8 cellular contexts compared by ENCODE assay signal in the genomic region with DNA sequence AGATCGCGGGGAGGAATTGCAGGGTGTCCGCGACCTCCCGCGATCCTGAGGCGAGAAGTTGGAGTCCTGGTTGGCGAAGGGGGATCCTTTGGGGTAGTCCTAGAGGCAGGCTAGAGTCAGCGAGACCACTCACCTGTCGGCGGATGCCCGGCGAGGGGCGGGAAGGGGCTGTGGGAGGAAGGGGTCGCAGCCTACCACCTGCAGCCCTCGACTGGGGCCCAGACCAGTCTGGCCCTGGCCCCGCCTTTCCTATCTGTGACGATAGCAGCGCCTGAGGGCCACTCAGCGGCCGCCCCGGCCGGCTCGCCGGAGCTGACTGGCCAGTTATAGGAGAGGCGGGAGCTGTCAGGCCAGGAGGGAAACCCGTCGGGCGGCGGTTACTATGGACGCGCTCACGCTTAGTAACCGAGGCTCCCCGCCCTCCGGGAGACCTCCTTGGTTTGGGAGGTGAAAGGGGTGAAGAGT. TPM values are rescaled to one million over a fixed set of nuclear protein-coding genes. Genes with fewer than 3 reads are reported as not detected.
A peak's percentile ranks its signal among the peaks of the same experiment; 100 is the strongest.
DNase-seq lines count a peak whose midpoint lies in the region; ATAC-seq, FAIRE-seq and TF ChIP-seq lines count a peak whose summit lies in the region.

A gene (minus strand): TSS at position 213 of the 465 bp plus-strand sequence. CDS start 10,012 bp downstream, outside the sequence.

- WGBS in A549 (ENCODE audit: missing lambda C conversion rate) = 3% methylated on average over 19 of the region's 36 CpGs
- WGBS in thyroid gland, 2 donors = 2% methylated on average over 16 to 21 of the region's 36 CpGs

- POLR2A ChIA-PET in A549 (lab: Yijun Ruan, JAX) (interaction anchor here (0.6 kb wide), 1 partner anchor 78 kb away, joined by 3 read pairs; no protein-coding TSS in a partner anchor), WTC11 (lab: Charles Lee) (interaction anchor here (0.8 kb wide), 1 partner anchor 9 kb away, joined by 3 read pairs; no protein-coding TSS in a partner anchor)

- TF ChIP-seq POLR2A in A549 (IDR thresholded peaks at IDR 0.05; ENCODE audit: low read length) = no peak
- peak in 1 of 2 donors; percentile 35 for TF ChIP-seq POLR2A in thyroid gland (IDR thresholded peaks at IDR 0.05)

- peaks cover 7% of the 10 kb centered on the region; the same call in 1 of the 2 replicates for H3K36me3 Mint-ChIP-seq in WTC11

- peak within 1 kb of the TSS; percentile 70; the same call in 1 of the 2 replicates for H3K27ac Mint-ChIP-seq in WTC11

- H3K4me1 ChIP-seq in A549 (peaks cover 10% of the 10 kb centered on the region), muscle layer of duodenum (ENCODE audit: control insufficient read depth in 1 of 2, insufficient read depth in 2 of 2, low read length in 2 of 2) (peaks cover 0 to 8% of the 10 kb centered on the region in 2 donors), thyroid gland (no peaks in the 10 kb centered on the region)

- FAIRE-seq in A549 (lab: Jason Lieb, UNC) = no peak

- peaks cover 5% of the 10 kb centered on the region for H3K4me1 Mint-ChIP-seq in WTC11

- DNase-seq in A549 (ENCODE audit: low read depth in 1 of 2, low spot score in 1 of 2) (peak; percentile 81 to 90), H4 (ENCODE audit: low spot score) (peak; percentile 23), WTC11 (ENCODE audit: low spot score) (peak; percentile 97), fibroblast of the aortic adventitia (ENCODE audit: low read depth) (peak; percentile 46), thyroid gland (peak; percentile 91), cortex of kidney (lab: John Stamatoyannopoulos, UW) (no peak)
- no peak for DNase-seq in stimulated activated naive CD4-positive, alpha-beta T cell treated with Interleukin-2 at 50 U/mL for 16 hours (lab: John Stamatoyannopoulos, UW)

- H3K9me3 ChIP-seq in A549 = no peaks in the 10 kb centered on the region
- no peaks in the 10 kb centered on the region for H3K9me3 ChIP-seq in muscle layer of duodenum (ENCODE audit: control insufficient read depth in 1 of 2, low read length in 2 of 2)
- no peaks in the 10 kb centered on the region for H3K9me3 ChIP-seq in thyroid gland

- TF ChIP-seq EP300 in A549 (IDR thresholded peaks at IDR 0.05) = no peak

- no peaks in the 10 kb centered on the region for H3K27me3 ChIP-seq in muscle layer of duodenum (ENCODE audit: low read depth, low read length)
- no peaks in the 10 kb centered on the region for H3K27me3 ChIP-seq in thyroid gland

- H3K27ac ChIP-seq in A549 = peak within 1 kb of the TSS in 1 of 2 experiments; percentile 51; a peak in 3 of 6 replicates
- no peak within 1 kb of the TSS for H3K27ac ChIP-seq in muscle layer of duodenum (ENCODE audit: low read length)
- H3K27ac ChIP-seq in thyroid gland = no peak within 1 kb of the TSS

- no peak for TF ChIP-seq RAD21 in A549 (conservative IDR thresholded peaks at IDR 0.05 in 1 of 2, IDR thresholded peaks at IDR 0.05 in 1 of 2)

- peak within 1 kb of the TSS; percentile 97 for H3K4me2 ChIP-seq in A549

- no peaks in the 10 kb centered on the region for H3K36me3 ChIP-seq in muscle layer of duodenum (ENCODE audit: control insufficient read depth in 1 of 2, insufficient read depth in 2 of 2, low read length in 2 of 2)
- H3K36me3 ChIP-seq in thyroid gland = no peaks in the 10 kb centered on the region

- H3K4me3 Mint-ChIP-seq in WTC11 = peak within 1 kb of the TSS; percentile 94

- peaks cover 53% of the 10 kb centered on the region for H3K27me3 Mint-ChIP-seq in WTC11 (ENCODE audit: low read depth)

- ATAC-seq in A549 = peak; percentile 100
- ATAC-seq in WTC11 = peak; percentile 99

- CTCF ChIA-PET in A549 (lab: Yijun Ruan, JAX) (interaction anchor here (0.7 to 2.5 kb wide), 4 partner anchors 9 to 186 kb away, joined by 3 to 11 read pairs (median 3); no protein-coding TSS in a partner anchor), WTC11 (lab: Charles Lee) (interaction anchor here (0.9 to 2.2 kb wide), 4 partner anchors 12 to 161 kb away, joined by 3 to 9 read pairs (median 6); no protein-coding TSS in a partner anchor)

- TF ChIP-seq CTCF in A549 (IDR thresholded peaks at IDR 0.05) (no peak), WTC11 (IDR thresholded peaks at IDR 0.05) (no peak), fibroblast of the aortic adventitia (IDR thresholded peaks at IDR 0.05; ENCODE audit: insufficient read depth, low read length) (no peak), thyroid gland (IDR thresholded peaks at IDR 0.05) (no peak)

- H3K9me3 Mint-ChIP-seq in WTC11 = peaks cover 9% of the 10 kb centered on the region

- intact Hi-C loops in thyroid gland (cut with DNase I) = no loop called here

- H3K4me3 ChIP-seq in A549 (peak within 1 kb of the TSS; percentile 52), fibroblast of the aortic adventitia (ENCODE audit: low read depth, low read length) (peak within 1 kb of the TSS; percentile 57), muscle layer of duodenum (ENCODE audit: low read depth in 1 of 2, low read length in 2 of 2) (peak within 1 kb of the TSS; percentile 70 to 71), thyroid gland (replicated peaks in 1 of 3) (peak within 1 kb of the TSS; percentile 6 to 84 (median 49))

TF ChIP-seq in A549, 52 proteins besides CTCF, POLR2A, EP300 and RAD21 (continues in another document):
- TF ChIP-seq MAFK (IDR thresholded peaks at IDR 0.05; ENCODE audit: partially characterized antibody) (peak; percentile 29), RNF2 (IDR thresholded peaks at IDR 0.05; ENCODE audit: borderline replicate concordance, low read depth) (0 out of 2 replicates have a peak, but pooled peaks have one; percentile 29), RFX5 (IDR thresholded peaks at IDR 0.05) (peak; percentile 77), FOSB (CRISPR knock-in tag; IDR thresholded peaks at IDR 0.05) (no peak), TFCP2L1 (CRISPR knock-in tag; IDR thresholded peaks at IDR 0.05) (no peak)
- TF ChIP-seq, protein P1, sequence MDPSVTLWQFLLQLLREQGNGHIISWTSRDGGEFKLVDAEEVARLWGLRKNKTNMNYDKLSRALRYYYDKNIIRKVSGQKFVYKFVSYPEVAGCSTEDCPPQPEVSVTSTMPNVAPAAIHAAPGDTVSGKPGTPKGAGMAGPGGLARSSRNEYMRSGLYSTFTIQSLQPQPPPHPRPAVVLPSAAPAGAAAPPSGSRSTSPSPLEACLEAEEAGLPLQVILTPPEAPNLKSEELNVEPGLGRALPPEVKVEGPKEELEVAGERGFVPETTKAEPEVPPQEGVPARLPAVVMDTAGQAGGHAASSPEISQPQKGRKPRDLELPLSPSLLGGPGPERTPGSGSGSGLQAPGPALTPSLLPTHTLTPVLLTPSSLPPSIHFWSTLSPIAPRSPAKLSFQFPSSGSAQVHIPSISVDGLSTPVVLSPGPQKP (IDR thresholded peaks at IDR 0.05; ENCODE audit: low read depth, low read length) = no peak
- TF ChIP-seq, protein P2, sequence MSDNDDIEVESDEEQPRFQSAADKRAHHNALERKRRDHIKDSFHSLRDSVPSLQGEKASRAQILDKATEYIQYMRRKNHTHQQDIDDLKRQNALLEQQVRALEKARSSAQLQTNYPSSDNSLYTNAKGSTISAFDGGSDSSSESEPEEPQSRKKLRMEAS (IDR thresholded peaks at IDR 0.05) = peak; percentile 81
- TF ChIP-seq, protein P3, sequence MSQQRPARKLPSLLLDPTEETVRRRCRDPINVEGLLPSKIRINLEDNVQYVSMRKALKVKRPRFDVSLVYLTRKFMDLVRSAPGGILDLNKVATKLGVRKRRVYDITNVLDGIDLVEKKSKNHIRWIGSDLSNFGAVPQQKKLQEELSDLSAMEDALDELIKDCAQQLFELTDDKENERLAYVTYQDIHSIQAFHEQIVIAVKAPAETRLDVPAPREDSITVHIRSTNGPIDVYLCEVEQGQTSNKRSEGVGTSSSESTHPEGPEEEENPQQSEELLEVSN (IDR thresholded peaks at IDR 0.05; ENCODE audit: borderline replicate concordance, low read depth) = peak; percentile 92

TF ChIP-seq in WTC11, 78 proteins besides CTCF, POLR2A, EP300 and RAD21 (continues in another document):
- TF ChIP-seq, protein P4, sequence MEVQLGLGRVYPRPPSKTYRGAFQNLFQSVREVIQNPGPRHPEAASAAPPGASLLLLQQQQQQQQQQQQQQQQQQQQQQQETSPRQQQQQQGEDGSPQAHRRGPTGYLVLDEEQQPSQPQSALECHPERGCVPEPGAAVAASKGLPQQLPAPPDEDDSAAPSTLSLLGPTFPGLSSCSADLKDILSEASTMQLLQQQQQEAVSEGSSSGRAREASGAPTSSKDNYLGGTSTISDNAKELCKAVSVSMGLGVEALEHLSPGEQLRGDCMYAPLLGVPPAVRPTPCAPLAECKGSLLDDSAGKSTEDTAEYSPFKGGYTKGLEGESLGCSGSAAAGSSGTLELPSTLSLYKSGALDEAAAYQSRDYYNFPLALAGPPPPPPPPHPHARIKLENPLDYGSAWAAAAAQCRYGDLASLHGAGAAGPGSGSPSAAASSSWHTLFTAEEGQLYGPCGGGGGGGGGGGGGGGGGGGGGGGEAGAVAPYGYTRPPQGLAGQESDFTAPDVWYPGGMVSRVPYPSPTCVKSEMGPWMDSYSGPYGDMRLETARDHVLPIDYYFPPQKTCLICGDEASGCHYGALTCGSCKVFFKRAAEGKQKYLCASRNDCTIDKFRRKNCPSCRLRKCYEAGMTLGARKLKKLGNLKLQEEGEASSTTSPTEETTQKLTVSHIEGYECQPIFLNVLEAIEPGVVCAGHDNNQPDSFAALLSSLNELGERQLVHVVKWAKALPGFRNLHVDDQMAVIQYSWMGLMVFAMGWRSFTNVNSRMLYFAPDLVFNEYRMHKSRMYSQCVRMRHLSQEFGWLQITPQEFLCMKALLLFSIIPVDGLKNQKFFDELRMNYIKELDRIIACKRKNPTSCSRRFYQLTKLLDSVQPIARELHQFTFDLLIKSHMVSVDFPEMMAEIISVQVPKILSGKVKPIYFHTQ (CRISPR knock-in tag; IDR thresholded peaks at IDR 0.05) = no peak
- TF ChIP-seq, protein P5, sequence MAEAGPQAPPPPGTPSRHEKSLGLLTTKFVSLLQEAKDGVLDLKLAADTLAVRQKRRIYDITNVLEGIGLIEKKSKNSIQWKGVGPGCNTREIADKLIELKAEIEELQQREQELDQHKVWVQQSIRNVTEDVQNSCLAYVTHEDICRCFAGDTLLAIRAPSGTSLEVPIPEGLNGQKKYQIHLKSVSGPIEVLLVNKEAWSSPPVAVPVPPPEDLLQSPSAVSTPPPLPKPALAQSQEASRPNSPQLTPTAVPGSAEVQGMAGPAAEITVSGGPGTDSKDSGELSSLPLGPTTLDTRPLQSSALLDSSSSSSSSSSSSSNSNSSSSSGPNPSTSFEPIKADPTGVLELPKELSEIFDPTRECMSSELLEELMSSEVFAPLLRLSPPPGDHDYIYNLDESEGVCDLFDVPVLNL (CRISPR knock-in tag; IDR thresholded peaks at IDR 0.05; ENCODE audit: borderline replicate concordance, low read depth) = no peak

RNA-seq across cellular contexts. Expression of the gene that starts here (rescaled TPM):
- polyA plus RNA-seq in A549 (2011; rRNA removed) (0.21 and 0.49 TPM in 2 replicates), A549 (2017; fragmentation: RNase III; extraction: RNeasy Plus Mini Kit Qiagen cat#74134 plus additional on column Dnase treatment) (0.17 TPM in 1 of 3 replicates, not detected in the others)
- 0.12 TPM in 1 of 2 replicates, not detected in the other for polyA plus RNA-seq in A549 (2012; cell fraction: cytosol; rRNA removed)
- polyA plus RNA-seq in A549 (2012; cell fraction: nucleus; rRNA removed) = 0.29 and 1.2 TPM in 2 replicates
- 0.39 TPM in 1 of 2 replicates, not detected in the other for polyA minus RNA-seq in A549 (2011; rRNA and poly(A)+ RNA removed)
- total RNA-seq in H4 (2014; rRNA removed; shearing (Covaris generic)) = not detected in 2 replicates
- total RNA-seq in WTC11 (2021) (2.0 to 3.1 TPM (median 2.3 TPM) in 3 replicates), fibroblast of the aortic adventitia (ENCODE audit: low replicate concordance) (0.63 TPM in 1 of 2 replicates, not detected in the other), thyroid gland (1 to 10 TPM in 3 of 4 donors, not detected in 1; 1.1 to 2.3 (median 1.9) TPM)

Comparison
In these comparisons a context has a peak if more than half of its experiments do, and no peak if none do; other contexts are left out.
1. Peak in DNase-seq in H4; RNA of the gene not detected or under 1 TPM.
2. Peak in DNase-seq and H3K4me3 ChIP-seq in fibroblast of the aortic adventitia; RNA of the gene not detected or under 1 TPM.
3. DNase-seq: peak in A549 (2 of 2), WTC11 (single experiment) and thyroid gland (2 of 2); none in cortex of kidney (single experiment) and stimulated activated naive CD4-positive, alpha-beta T cell treated with Interleukin-2 at 50 U/mL for 16 hours (single experiment).
4. Peak in every context shown above with its lines, with median percentiles within 50 percentile points of each other: H3K4me3 ChIP-seq.